13 cellular contexts compared by ENCODE assay signal in the genomic region with DNA sequence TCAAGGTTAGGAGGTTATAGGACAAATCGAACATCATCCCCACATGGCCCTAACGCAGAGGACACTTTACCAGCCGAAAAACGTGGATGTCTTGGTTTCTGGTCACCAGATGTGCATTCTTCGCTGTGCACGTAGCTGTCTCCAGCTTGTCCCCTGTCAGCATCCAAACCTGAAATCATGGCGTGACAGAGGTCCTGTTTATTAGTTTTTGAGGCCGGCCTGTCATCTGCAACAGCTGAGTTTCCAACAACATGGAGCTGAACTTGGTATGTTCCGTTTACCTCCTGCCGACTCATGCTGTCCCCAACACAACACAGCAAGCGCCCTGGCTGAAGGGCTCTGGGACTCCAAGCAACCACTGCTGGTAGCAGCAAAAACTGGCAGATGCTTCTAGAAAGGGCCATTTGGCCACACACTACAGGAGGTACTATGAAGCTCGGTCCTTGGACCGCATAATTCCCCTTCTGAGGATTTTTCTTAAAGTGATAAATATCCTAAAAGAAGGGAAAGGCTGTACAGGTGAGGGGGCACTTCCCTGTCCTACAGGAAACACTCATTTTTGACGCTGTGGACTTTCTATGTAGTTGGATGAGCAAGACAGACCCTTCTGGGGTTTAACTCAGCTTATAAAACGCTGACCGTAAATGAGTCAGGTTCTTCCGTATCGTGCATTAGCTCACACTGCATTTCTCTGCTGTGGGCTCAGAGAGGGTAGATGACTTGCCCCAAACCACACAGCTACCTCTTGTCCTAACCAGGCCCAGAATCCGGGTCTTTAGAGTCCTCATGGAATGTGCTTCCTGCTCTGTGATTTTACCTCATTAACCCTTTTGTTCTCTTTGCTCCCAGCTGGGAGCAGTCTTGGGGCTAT.
"Had no signal": no experiment of that assay in that cellular context is flagged by ENCODE, and none has a peak within 500 bp of the region (broad histone marks: within the 10 kb centered on the region; RNA-seq: fewer than 3 reads in every experiment).

No MANE protein-coding gene starts in this region.

- H3K9me3 ChIP-seq: tibial artery, vagina had no signal

- H3K4me1 ChIP-seq: tibial artery, vagina had no signal

- DNase-seq: activated CD4-positive, alpha-beta T cell treated with anti-CD3 and anti-CD28 coated beads, Interleukin-2, amount 50 U/mL, for 48 hours; activated CD8-positive, alpha-beta memory T cell treated with anti-CD3 and anti-CD28 coated beads, Interleukin-2, amount 50 U/mL, for 4 hours; activated T-cell treated with anti-CD3 and anti-CD28 coated beads, Interleukin-2, amount 50 U/mL, for 72 hours; effector memory CD4-positive, alpha-beta T cell; hippocampal formation; kidney glomerular epithelial cell; naive B cell; right cardiac atrium; T-helper 17 cell; tibial artery had no signal

- ATAC-seq: right cardiac atrium, T-helper 17 cell had no signal

- H3K4me3 Mint-ChIP-seq: activated T-cell treated with anti-CD3 and anti-CD28 coated beads, Interleukin-2, amount 50 U/mL, for 72 hours; naive B cell; T-helper 17 cell had no signal

- H3K4me1 Mint-ChIP-seq: naive B cell had no signal

- H3K4me3 ChIP-seq: smooth muscle cell, tibial artery, vagina had no signal

- H3K27me3 ChIP-seq: tibial artery, vagina had no signal

- H3K36me3 Mint-ChIP-seq: naive B cell had no signal

- H3K9me3 Mint-ChIP-seq: activated T-cell treated with anti-CD3 and anti-CD28 coated beads, Interleukin-2, amount 50 U/mL, for 72 hours; naive B cell had no signal

- H3K27ac Mint-ChIP-seq: activated T-cell treated with anti-CD3 and anti-CD28 coated beads, Interleukin-2, amount 50 U/mL, for 72 hours; T-helper 17 cell had no signal

- H3K4me2 ChIP-seq: smooth muscle cell had no signal

- H3K27ac ChIP-seq: epithelial cell of prostate, tibial artery, vagina had no signal
